Comparison of ENCODE assay signal across 14 cellular contexts in the genomic region with DNA sequence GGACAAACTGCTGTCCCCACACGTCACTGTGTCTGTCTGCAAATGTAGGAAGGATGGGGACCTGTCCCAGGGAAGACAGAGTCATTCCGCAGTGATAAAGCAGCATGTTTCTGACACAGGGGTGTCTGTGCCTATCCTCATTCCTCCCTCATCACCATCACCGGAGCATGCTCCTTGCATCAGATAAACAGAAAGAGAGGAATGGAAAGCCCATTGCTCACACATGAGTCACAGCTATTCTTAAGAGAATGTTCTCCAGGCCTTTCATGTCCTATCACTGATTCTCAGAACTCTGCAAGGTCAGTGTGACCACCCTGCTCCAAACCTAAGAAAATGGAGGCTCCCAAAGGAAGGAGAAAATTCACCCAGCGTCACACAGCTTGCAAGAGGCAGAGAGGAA. TPM values are rescaled to one million over a fixed set of nuclear protein-coding genes. Genes with fewer than 3 reads are reported as not detected.
DNase-seq lines count a peak whose midpoint lies in the region; ATAC-seq, FAIRE-seq and TF ChIP-seq lines count a peak whose summit lies in the region.
"Had no signal": no experiment of that assay in that cellular context is flagged by ENCODE, and none has a peak within 500 bp of the region (broad histone marks: within the 10 kb centered on the region; RNA-seq: fewer than 3 reads in every experiment).

No MANE protein-coding gene starts in this region.

- FAIRE-seq in H54 (lab: Jason Lieb, UNC) (peak; percentile 6), urothelium cell line (lab: Jason Lieb, UNC) (no peak)

- TF ChIP-seq CTCF in fibroblast of villous mesenchyme (IDR thresholded peaks at IDR 0.05; ENCODE audit: insufficient read depth, low read depth, low read length) = no peak

- ATAC-seq in left colon = no peak
- ATAC-seq: activated CD8-positive, alpha-beta memory T cell treated with anti-CD3 and anti-CD28 coated beads, Interleukin-2, amount 10 ng/mL, durations not matched to agents 7 days and 5 days; left cardiac atrium had no signal

- no peak for TF ChIP-seq POLR2A in H54 (IDR thresholded peaks at IDR 0.05; ENCODE audit: low read depth, low read length)

- intact Hi-C loops in left colon (cut with DNase I, micrococcal nuclease) = no loop called here

- DNase-seq in H54 (ENCODE audit: insufficient read length, low spot score) = peak; percentile 37
- peak; percentile 60 for DNase-seq in SW480 (ENCODE audit: low spot score)
- peak; percentile 75 for DNase-seq in fibroblast of villous mesenchyme (ENCODE audit: low read depth)
- DNase-seq in urothelium cell line (ENCODE audit: low spot score) = peak; percentile 43
- DNase-seq in left colon = no peak
- DNase-seq in stimulated activated naive CD4-positive, alpha-beta T cell treated with Interleukin-2 at 50 U/mL for 16 hours (lab: John Stamatoyannopoulos, UW) = no peak
- no peak for DNase-seq in NCI-H2029 (lab: John Stamatoyannopoulos, UW)
- DNase-seq: activated CD8-positive, alpha-beta memory T cell treated with anti-CD3 and anti-CD28 coated beads, Interleukin-2, amount 10 ng/mL, durations not matched to agents 7 days and 5 days; adrenal gland; DND-41; left cardiac atrium; NCI-H2107; occipital lobe; stimulated activated naive B cell treated with anti-CD40 and anti-IgM and Interleukin-4, amounts not matched to agents 10 μg/mL and 1 μg/mL and 100 μg/mL, for 72 hours had no signal

- H3K4me3 ChIP-seq in fibroblast of villous mesenchyme (ENCODE audit: low read depth, low read length) = no peak overlapping the region
- H3K4me3 ChIP-seq: adrenal gland had no signal

RNA-seq across cellular contexts. Expression of gene ZNF195, which starts 38.9 kb away (rescaled TPM):
- total RNA-seq in fibroblast of villous mesenchyme (18.4 and 25.5 TPM in 2 replicates), left colon (10 to 100 TPM; 26.8 to 28.4 TPM)

Comparison
In these comparisons a context has a peak if more than half of its experiments do, and no peak if none do; other contexts are left out.
1. DNase-seq: peak in H54 (single experiment), SW480 (single experiment), fibroblast of villous mesenchyme (single experiment) and urothelium cell line (single experiment); none in left colon (0 of 2), stimulated activated naive CD4-positive, alpha-beta T cell treated with Interleukin-2 at 50 U/mL for 16 hours (single experiment) and NCI-H2029 (single experiment).